In the genomic region with DNA sequence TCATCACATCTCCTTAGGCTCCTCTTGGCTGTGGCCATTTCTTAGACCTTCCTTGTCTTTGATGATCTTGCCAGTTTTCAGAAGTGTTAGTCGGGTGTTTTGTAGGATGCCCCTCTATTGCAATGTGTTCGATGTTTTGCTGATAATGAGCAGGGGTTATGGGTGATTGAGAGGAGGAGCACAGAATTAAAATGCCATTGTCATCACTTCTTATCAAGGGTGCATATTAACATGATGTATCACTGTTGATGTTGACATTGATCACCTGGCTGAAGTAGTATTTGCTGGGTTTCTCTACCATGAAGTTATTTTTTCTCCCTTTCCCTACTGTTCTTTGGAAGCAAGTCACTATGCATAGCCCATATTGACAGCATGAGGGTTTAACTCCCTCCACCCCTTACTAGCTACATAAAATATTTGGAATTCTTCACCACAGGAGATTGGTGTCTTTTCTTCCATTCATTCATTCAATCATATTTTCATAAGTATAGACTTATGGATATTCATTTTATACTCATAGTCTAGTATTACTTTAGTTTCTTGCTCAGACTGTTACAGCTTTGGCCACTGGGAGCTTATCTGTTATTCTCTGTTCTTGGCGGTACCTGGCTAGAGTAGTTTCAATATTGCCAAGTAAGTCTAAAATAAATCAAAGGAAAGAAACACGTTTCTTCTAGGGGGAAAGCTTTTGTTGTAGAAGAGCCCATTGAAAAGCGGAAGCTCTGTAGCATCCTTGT, we compare ENCODE assay signal across 1 cellular context.
TF ChIP-seq lines count a peak whose summit lies in the region.

No MANE protein-coding gene starts in this region.

TF ChIP-seq in A549, 52 proteins besides CTCF, POLR2A, EP300 and RAD21 (continued from another document):
- TF ChIP-seq, protein P1, sequence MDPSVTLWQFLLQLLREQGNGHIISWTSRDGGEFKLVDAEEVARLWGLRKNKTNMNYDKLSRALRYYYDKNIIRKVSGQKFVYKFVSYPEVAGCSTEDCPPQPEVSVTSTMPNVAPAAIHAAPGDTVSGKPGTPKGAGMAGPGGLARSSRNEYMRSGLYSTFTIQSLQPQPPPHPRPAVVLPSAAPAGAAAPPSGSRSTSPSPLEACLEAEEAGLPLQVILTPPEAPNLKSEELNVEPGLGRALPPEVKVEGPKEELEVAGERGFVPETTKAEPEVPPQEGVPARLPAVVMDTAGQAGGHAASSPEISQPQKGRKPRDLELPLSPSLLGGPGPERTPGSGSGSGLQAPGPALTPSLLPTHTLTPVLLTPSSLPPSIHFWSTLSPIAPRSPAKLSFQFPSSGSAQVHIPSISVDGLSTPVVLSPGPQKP (IDR thresholded peaks at IDR 0.05; ENCODE audit: low read depth, low read length), result no peak
- TF ChIP-seq PHF8 (IDR thresholded peaks at IDR 0.05; ENCODE audit: borderline replicate concordance, low read depth) (no peak), EHF (CRISPR knock-in tag; IDR thresholded peaks at IDR 0.05) (no peak), MAFK (IDR thresholded peaks at IDR 0.05; ENCODE audit: partially characterized antibody) (peak; percentile 63), CHD2 (IDR thresholded peaks at IDR 0.05; ENCODE audit: low read length, partially characterized antibody) (no peak)
